22 cellular contexts compared by ENCODE assay signal in genomic region chr7:15932318-15932717, GRCh38.
"Had no signal": no experiment of that assay in that cellular context is flagged by ENCODE, and none has a peak within 500 bp of the region (broad histone marks: within the 10 kb centered on the region; RNA-seq: fewer than 3 reads in every experiment).

No MANE protein-coding gene starts in this region.

- H3K4me1 ChIP-seq: left ventricle myocardium inferior, lower lobe of right lung, neural progenitor cell, suprapubic skin, thyroid gland had no signal

- H3K4me1 Mint-ChIP-seq: memory B cell had no signal

- H3K4me3 ChIP-seq: dorsolateral prefrontal cortex, hepatocyte, left ventricle myocardium inferior, lower lobe of right lung, neural progenitor cell, ovary, suprapubic skin, thyroid gland had no signal

- H3K27ac Mint-ChIP-seq: memory B cell; mesothelial cell of epicardium; natural killer cell treated with Interleukin-12 subunit alpha and Interleukin-12 subunit beta and Interleukin-15 and Interleukin-18, amount 100 ng/mL, for 72 hours; neural progenitor cell; type B pancreatic cell had no signal

- H3K4me3 Mint-ChIP-seq: memory B cell; mesothelial cell of epicardium; natural killer cell treated with Interleukin-12 subunit alpha and Interleukin-12 subunit beta and Interleukin-15 and Interleukin-18, amount 100 ng/mL, for 72 hours; neural progenitor cell; type B pancreatic cell had no signal

- H3K27ac ChIP-seq: dorsolateral prefrontal cortex, hepatocyte, left ventricle myocardium inferior, lower lobe of right lung, neural progenitor cell, ovary, suprapubic skin, thyroid gland had no signal

- H3K9me3 ChIP-seq: lower lobe of right lung, ovary, suprapubic skin, thyroid gland had no signal

- ATAC-seq: left cardiac atrium; lower lobe of right lung; natural killer cell treated with Interleukin-12 subunit alpha and Interleukin-12 subunit beta and Interleukin-15 and Interleukin-18, amount 100 ng/mL, for 72 hours; right cardiac atrium; stimulated activated naive CD8-positive, alpha-beta T cell treated with anti-CD3 and anti-CD28 coated beads, Interleukin-15, Interleukin-2, amounts not matched to agents 100 U/mL and 50 U/mL, for 24 hours had no signal

- H3K36me3 ChIP-seq: left ventricle myocardium inferior, lower lobe of right lung, neural progenitor cell, ovary, suprapubic skin, thyroid gland had no signal

- H3K27me3 ChIP-seq: dorsolateral prefrontal cortex, hepatocyte, neural progenitor cell, ovary, suprapubic skin, thyroid gland had no signal

- H3K36me3 Mint-ChIP-seq: memory B cell; natural killer cell treated with Interleukin-12 subunit alpha and Interleukin-12 subunit beta and Interleukin-15 and Interleukin-18, amount 100 ng/mL, for 72 hours; neural progenitor cell; type B pancreatic cell had no signal

- H3K27me3 Mint-ChIP-seq: memory B cell; natural killer cell treated with Interleukin-12 subunit alpha and Interleukin-12 subunit beta and Interleukin-15 and Interleukin-18, amount 100 ng/mL, for 72 hours; type B pancreatic cell had no signal

- DNase-seq: dorsolateral prefrontal cortex; effector CD8-positive, alpha-beta T cell; foreskin melanocyte; head of caudate nucleus; kidney; left cardiac atrium; left ventricle myocardium inferior; lower lobe of right lung; nucleus accumbens; ovary; right cardiac atrium; small intestine; stimulated activated CD4-positive, alpha-beta T cell treated with anti-CD3 and anti-CD28 coated beads, Interleukin-2, amount 100 ng/mL, for 48 hours; stimulated activated naive CD8-positive, alpha-beta T cell treated with anti-CD3 and anti-CD28 coated beads, Interleukin-15, Interleukin-2, amounts not matched to agents 100 U/mL and 50 U/mL, for 24 hours; thyroid gland had no signal
